26 cellular contexts compared by ENCODE assay signal in the genomic region with DNA sequence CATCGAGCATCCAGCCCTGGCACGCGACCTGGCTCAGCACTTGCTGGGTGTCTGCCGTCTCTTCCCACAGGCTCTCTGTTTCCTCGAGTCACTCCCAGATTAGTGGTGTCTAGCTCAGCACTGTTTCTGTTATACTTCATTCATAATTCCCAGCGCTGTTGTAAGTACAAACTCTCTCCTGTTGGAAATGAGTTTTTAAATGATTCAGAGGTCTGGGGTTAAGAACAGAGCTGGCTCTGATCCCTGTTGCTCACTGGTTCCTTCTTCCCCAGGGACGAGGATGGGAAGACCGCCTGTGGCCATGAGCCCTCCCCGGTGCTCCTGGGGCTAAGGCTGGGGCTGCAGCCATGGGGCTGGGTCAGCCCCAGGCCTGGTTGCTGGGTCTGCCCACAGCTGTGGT. TPM values are rescaled to one million over a fixed set of nuclear protein-coding genes. Genes with fewer than 3 reads are reported as not detected.
A peak's percentile ranks its signal among the peaks of the same experiment; 100 is the strongest.
DNase-seq lines count a peak whose midpoint lies in the region; ATAC-seq and TF ChIP-seq lines count a peak whose summit lies in the region.
"Had no signal": no experiment of that assay in that cellular context is flagged by ENCODE, and none has a peak within 500 bp of the region (broad histone marks: within the 10 kb centered on the region; RNA-seq: fewer than 3 reads in every experiment).

No MANE protein-coding gene starts in this region.

- H3K79me1 ChIP-seq in neuronal stem cell (ENCODE audit: low read depth, low read length), result peaks cover 2% of the 10 kb centered on the region

- TF ChIP-seq CTCF in left ventricle myocardium inferior (IDR thresholded peaks at IDR 0.05; ENCODE audit: borderline replicate concordance) (no peak), fibroblast of mammary gland (conservative IDR thresholded peaks at IDR 0.05; ENCODE audit: control insufficient read depth, insufficient read depth, low read depth, low read length) (no peak), upper lobe of left lung (IDR thresholded peaks at IDR 0.05) (no peak)

- H3K4me1 ChIP-seq in left ventricle myocardium inferior, result peaks cover 7% of the 10 kb centered on the region
- peaks cover 0 to under 1% of the 10 kb centered on the region in 2 donors for H3K4me1 ChIP-seq in neuronal stem cell (ENCODE audit: control insufficient read depth in 2 of 2, insufficient read depth in 1 of 2, low read depth in 1 of 2, low read length in 2 of 2)
- H3K4me1 ChIP-seq in upper lobe of left lung, result peaks cover 0 to 20% (median 15%) of the 10 kb centered on the region in 4 donors
- H3K4me1 ChIP-seq: SJSA1, tibial artery had no signal

- H3K27ac Mint-ChIP-seq in activated CD4-positive, alpha-beta T cell treated with anti-CD3 and anti-CD28 coated beads, Interleukin-2, amount 10 ng/mL, durations not matched to agents 24 days and 14 days, result no peak overlapping the region
- H3K27ac Mint-ChIP-seq: activated naive CD8-positive, alpha-beta T cell; stimulated activated naive B cell treated with anti-CD40 and anti-IgM and Interleukin-4, amounts not matched to agents 10 μg/mL and 1 μg/mL and 100 μg/mL, for 72 hours had no signal

- TF ChIP-seq POLR2A in upper lobe of left lung (IDR thresholded peaks at IDR 0.05) (no peak), GM18505 (IDR thresholded peaks at IDR 0.05; ENCODE audit: borderline replicate concordance, extremely low read depth, insufficient read depth, insufficient read length) (no peak)

- no peak overlapping the region for H3K18ac ChIP-seq in neuronal stem cell (ENCODE audit: low read length)

- H3K27ac ChIP-seq in left ventricle myocardium inferior (replicated peaks) (no peak overlapping the region), neuronal stem cell (replicated peaks; ENCODE audit: low read length) (no peak overlapping the region), upper lobe of left lung (peak overlapping the region; percentile 64 to 83 (median 78))
- H3K27ac ChIP-seq: BLaER1, SJSA1, tibial artery, VCaP had no signal

- intact Hi-C loops in Right ventricle myocardium superior (cut with DNase I) (no loop called here), left ventricle myocardium inferior (cut with micrococcal nuclease) (no loop called here)
- intact Hi-C loops in activated CD4-positive, alpha-beta T cell treated with anti-CD3 and anti-CD28 coated beads, Interleukin-2, amount 10 ng/mL, durations not matched to agents 24 days and 14 days (cut with micrococcal nuclease), result no loop called here

- no peak overlapping the region for H4K91ac ChIP-seq in neuronal stem cell (ENCODE audit: low read depth, low read length, poor library complexity)

- no peak overlapping the region for H2BK15ac ChIP-seq in neuronal stem cell (ENCODE audit: low read length)

- no peak overlapping the region for H2BK120ac ChIP-seq in neuronal stem cell (ENCODE audit: low read depth, low read length)

- peaks cover 7% of the 10 kb centered on the region for H3K36me3 Mint-ChIP-seq in activated CD4-positive, alpha-beta T cell treated with anti-CD3 and anti-CD28 coated beads, Interleukin-2, amount 10 ng/mL, durations not matched to agents 24 days and 14 days (ENCODE audit: low read depth)
- H3K36me3 Mint-ChIP-seq: activated CD8-positive, alpha-beta memory T cell treated with anti-CD3 and anti-CD28 coated beads, Interleukin-2, amount 10 ng/mL, durations not matched to agents 7 days and 5 days; activated naive CD8-positive, alpha-beta T cell had no signal

- no peak overlapping the region for H3K9ac ChIP-seq in neuronal stem cell (ENCODE audit: low read depth, low read length, poor library complexity)
- H3K9ac ChIP-seq: BLaER1 had no signal

- peak overlapping the region; percentile 56 for H2AK5ac ChIP-seq in neuronal stem cell (ENCODE audit: low read depth, low read length)

- H3K4me3 ChIP-seq in left ventricle myocardium inferior (no peak overlapping the region), fibroblast of mammary gland (ENCODE audit: control insufficient read depth, low read depth, low read length) (no peak overlapping the region), neuronal stem cell (ENCODE audit: low read length in 2 of 2) (no peak overlapping the region), upper lobe of left lung (no peak overlapping the region)
- H3K4me3 ChIP-seq: BLaER1, SJSA1, tibial artery had no signal

- no peaks in the 10 kb centered on the region for H3K27me3 Mint-ChIP-seq in activated CD4-positive, alpha-beta T cell treated with anti-CD3 and anti-CD28 coated beads, Interleukin-2, amount 10 ng/mL, durations not matched to agents 24 days and 14 days
- H3K27me3 Mint-ChIP-seq: activated CD4-positive, alpha-beta T cell treated with anti-CD3 and anti-CD28 coated beads, Interleukin-2, amount 10 ng/mL, durations not matched to agents 7 days and 5 days; activated CD8-positive, alpha-beta memory T cell treated with anti-CD3 and anti-CD28 coated beads, Interleukin-2, amount 10 ng/mL, durations not matched to agents 7 days and 5 days; activated naive CD8-positive, alpha-beta T cell; stimulated activated naive B cell treated with anti-CD40 and anti-IgM and Interleukin-4, amounts not matched to agents 10 μg/mL and 1 μg/mL and 100 μg/mL, for 72 hours; T-helper 17 cell had no signal

- H3K9me3 Mint-ChIP-seq in activated CD4-positive, alpha-beta T cell treated with anti-CD3 and anti-CD28 coated beads, Interleukin-2, amount 10 ng/mL, durations not matched to agents 24 days and 14 days, result no peaks in the 10 kb centered on the region
- H3K9me3 Mint-ChIP-seq: activated CD4-positive, alpha-beta T cell treated with anti-CD3 and anti-CD28 coated beads, Interleukin-2, amount 10 ng/mL, durations not matched to agents 7 days and 5 days; naive thymus-derived CD8-positive, alpha-beta T cell; stimulated activated naive B cell treated with anti-CD40 and anti-IgM and Interleukin-4, amounts not matched to agents 10 μg/mL and 1 μg/mL and 100 μg/mL, for 72 hours had no signal

- WGBS in neuronal stem cell (ENCODE audit: extremely low coverage in 2 of 2, insufficient read length in 2 of 2, insufficient replicate concordance in 1 of 2), 2 donors, result no CpG with 5 or more reads among the region's 9 CpGs
- 86 to 90% methylated on average over 9 of the region's 9 CpGs for WGBS in upper lobe of left lung, 2 donors

- ATAC-seq in Right ventricle myocardium superior (ENCODE audit: poor library complexity), result peak; percentile 51
- peak; percentile 9 to 63 for ATAC-seq in upper lobe of left lung (ENCODE audit: low FRiP score in 2 of 2)
- no peak for ATAC-seq in GM18505 (IDR thresholded peaks at IDR 0.05; ENCODE audit: unreplicated experiment)
- ATAC-seq: activated CD8-positive, alpha-beta memory T cell treated with anti-CD3 and anti-CD28 coated beads, Interleukin-2, amount 10 ng/mL, durations not matched to agents 7 days and 5 days; naive thymus-derived CD8-positive, alpha-beta T cell; Panc1; stimulated activated naive B cell treated with anti-CD40 and anti-IgM and Interleukin-4, amounts not matched to agents 10 μg/mL and 1 μg/mL and 100 μg/mL, for 72 hours; T-helper 17 cell had no signal

- no peak for TF ChIP-seq EP300 in upper lobe of left lung (IDR thresholded peaks at IDR 0.05)

- H3K36me3 ChIP-seq in left ventricle myocardium inferior (no peaks in the 10 kb centered on the region), neuronal stem cell (replicated peaks in 1 of 2; ENCODE audit: control insufficient read depth in 2 of 2, insufficient read depth in 2 of 2, low read length in 2 of 2) (peaks cover 0 to 22% of the 10 kb centered on the region in 2 donors), upper lobe of left lung (peaks cover 0 to 15% (median under 1%) of the 10 kb centered on the region in 4 donors)
- H3K36me3 ChIP-seq: SJSA1, tibial artery had no signal

- H3K4me2 ChIP-seq in neuronal stem cell (ENCODE audit: insufficient read depth, low read length, poor library complexity, severe bottlenecking), result no peak overlapping the region
- H3K4me2 ChIP-seq: BLaER1 had no signal

- DNase-seq in Right ventricle myocardium superior (no peak), left ventricle myocardium inferior (no peak), fibroblast of mammary gland (ENCODE audit: low read depth) (peak; percentile 93), neuronal stem cell (ENCODE audit: low spot score) (no peak), upper lobe of left lung (no peak), medulla oblongata (ENCODE audit: extremely low spot score) (no peak)
- DNase-seq in activated CD4-positive, alpha-beta T cell treated with anti-CD3 and anti-CD28 coated beads, Interleukin-2, amount 10 ng/mL, durations not matched to agents 24 days and 14 days, result no peak
- DNase-seq: activated CD4-positive, alpha-beta T cell treated with anti-CD3 and anti-CD28 coated beads, Interleukin-2, amount 10 ng/mL, durations not matched to agents 7 days and 5 days; activated CD8-positive, alpha-beta memory T cell treated with anti-CD3 and anti-CD28 coated beads, Interleukin-2, amount 10 ng/mL, durations not matched to agents 7 days and 5 days; effector CD4-positive, alpha-beta T cell; kidney glomerular epithelial cell; naive thymus-derived CD8-positive, alpha-beta T cell; NCI-H1436; NCI-H524; stimulated activated naive B cell treated with anti-CD40 and anti-IgM and Interleukin-4, amounts not matched to agents 10 μg/mL and 1 μg/mL and 100 μg/mL, for 72 hours; T-helper 17 cell; tibial artery had no signal

- peak overlapping the region; percentile 71 for H3K14ac ChIP-seq in neuronal stem cell (ENCODE audit: low read length)

- H3K4me3 Mint-ChIP-seq in activated CD4-positive, alpha-beta T cell treated with anti-CD3 and anti-CD28 coated beads, Interleukin-2, amount 10 ng/mL, durations not matched to agents 24 days and 14 days, result no peak overlapping the region
- H3K4me3 Mint-ChIP-seq: activated CD4-positive, alpha-beta T cell treated with anti-CD3 and anti-CD28 coated beads, Interleukin-2, amount 10 ng/mL, durations not matched to agents 7 days and 5 days; activated CD8-positive, alpha-beta memory T cell treated with anti-CD3 and anti-CD28 coated beads, Interleukin-2, amount 10 ng/mL, durations not matched to agents 7 days and 5 days; activated naive CD8-positive, alpha-beta T cell; naive thymus-derived CD8-positive, alpha-beta T cell; stimulated activated naive B cell treated with anti-CD40 and anti-IgM and Interleukin-4, amounts not matched to agents 10 μg/mL and 1 μg/mL and 100 μg/mL, for 72 hours; T-helper 17 cell had no signal

- H3K4me1 Mint-ChIP-seq in activated CD4-positive, alpha-beta T cell treated with anti-CD3 and anti-CD28 coated beads, Interleukin-2, amount 10 ng/mL, durations not matched to agents 24 days and 14 days, result peaks cover 17% of the 10 kb centered on the region

- no peak overlapping the region for H2AFZ ChIP-seq in neuronal stem cell (ENCODE audit: low read length)

- no peak overlapping the region for H2BK12ac ChIP-seq in neuronal stem cell (ENCODE audit: low read length)

- H3K4ac ChIP-seq in neuronal stem cell (ENCODE audit: low read length), result no peak overlapping the region

- H4K8ac ChIP-seq in neuronal stem cell (ENCODE audit: low read depth, low read length), result no peak overlapping the region

- H3K9me3 ChIP-seq in left ventricle myocardium inferior (replicated peaks) (no peaks in the 10 kb centered on the region), neuronal stem cell (replicated peaks in 1 of 2; ENCODE audit: control insufficient read depth in 2 of 2, insufficient read depth in 1 of 2, low read depth in 1 of 2, low read length in 2 of 2) (no peaks in the 10 kb centered on the region), upper lobe of left lung (no peaks in the 10 kb centered on the region)
- H3K9me3 ChIP-seq: BLaER1, SJSA1, tibial artery had no signal

- no peak overlapping the region for H2BK5ac ChIP-seq in neuronal stem cell (ENCODE audit: low read length)

- H3K27me3 ChIP-seq in left ventricle myocardium inferior (ENCODE audit: low read depth), result no peaks in the 10 kb centered on the region
- H3K27me3 ChIP-seq in neuronal stem cell (ENCODE audit: control insufficient read depth in 3 of 3, insufficient read depth in 3 of 3, low read depth in 1 of 3, low read length in 3 of 3), result no peaks in the 10 kb centered on the region
- no peaks in the 10 kb centered on the region for H3K27me3 ChIP-seq in upper lobe of left lung
- H3K27me3 ChIP-seq: BLaER1, SJSA1, tibial artery had no signal

- H3K23ac ChIP-seq in neuronal stem cell (ENCODE audit: low read depth, low read length, poor library complexity), result no peak overlapping the region

RNA-seq across cellular contexts. Expression of a gene that starts 17.3 kb away (rescaled TPM):
- total RNA-seq in Right ventricle myocardium superior (not detected), left ventricle myocardium inferior (not detected), upper lobe of left lung (10 to 100 TPM in 5 of 6 donors, 1 to 10 TPM in 1; 5.9 to 27.5 (median 15.1) TPM)
- polyA plus RNA-seq in neuronal stem cell (2013, experiment 1 of 2), result 0.10 TPM
- 0.18 TPM for polyA plus RNA-seq in neuronal stem cell (2013, experiment 2 of 2)
- 0.33 and 0.52 TPM in 2 replicates for total RNA-seq in activated CD4-positive, alpha-beta T cell treated with anti-CD3 and anti-CD28 coated beads, Interleukin-2, amount 10 ng/mL, durations not matched to agents 24 days and 14 days
- total RNA-seq: A172, cerebellum, SJSA1, skeletal muscle tissue had no signal

RNA-seq across cellular contexts. Expression of a gene that starts 33.8 kb away (rescaled TPM):
- 90.6 TPM for total RNA-seq in Right ventricle myocardium superior
- total RNA-seq in left ventricle myocardium inferior, result 103 TPM
- polyA plus RNA-seq in neuronal stem cell (2013, experiment 1 of 2), result 68.5 TPM
- 66.5 TPM for polyA plus RNA-seq in neuronal stem cell (2013, experiment 2 of 2)
- total RNA-seq in upper lobe of left lung, result 100 to 1,000 TPM in 2 of 6 donors, 10 to 100 TPM in 4; 54.5 to 126 (median 93.2) TPM
- 60.9 and 64.8 TPM in 2 replicates for total RNA-seq in activated CD4-positive, alpha-beta T cell treated with anti-CD3 and anti-CD28 coated beads, Interleukin-2, amount 10 ng/mL, durations not matched to agents 24 days and 14 days

RNA-seq across cellular contexts. Expression of a gene that starts 35.1 kb away (rescaled TPM):
- total RNA-seq in Right ventricle myocardium superior (7.6 TPM), left ventricle myocardium inferior (7.9 TPM), upper lobe of left lung (10 to 100 TPM in 5 of 6 donors, 1 to 10 TPM in 1; 4.1 to 15.7 (median 11.9) TPM)
- polyA plus RNA-seq in neuronal stem cell (2013, experiment 1 of 2), result 15.6 TPM
- polyA plus RNA-seq in neuronal stem cell (2013, experiment 2 of 2), result 15.2 TPM
- 8.4 and 9.9 TPM in 2 replicates for total RNA-seq in activated CD4-positive, alpha-beta T cell treated with anti-CD3 and anti-CD28 coated beads, Interleukin-2, amount 10 ng/mL, durations not matched to agents 24 days and 14 days

RNA-seq across cellular contexts. Expression of a gene that starts 36.3 kb away (rescaled TPM):
- total RNA-seq in Right ventricle myocardium superior (73.8 TPM), left ventricle myocardium inferior (72.3 TPM), upper lobe of left lung (10 to 100 TPM; 33.1 to 67.1 (median 46.5) TPM)
- polyA plus RNA-seq in neuronal stem cell (2013, experiment 1 of 2), result 114 TPM
- polyA plus RNA-seq in neuronal stem cell (2013, experiment 2 of 2), result 113 TPM
- 64.2 and 67.6 TPM in 2 replicates for total RNA-seq in activated CD4-positive, alpha-beta T cell treated with anti-CD3 and anti-CD28 coated beads, Interleukin-2, amount 10 ng/mL, durations not matched to agents 24 days and 14 days

RNA-seq across cellular contexts. Expression of a gene that starts 48.0 kb away (rescaled TPM):
- total RNA-seq in Right ventricle myocardium superior (9.4 TPM), left ventricle myocardium inferior (12.3 TPM), upper lobe of left lung (10 to 100 TPM; 18.5 to 70.2 (median 26.8) TPM)
- 4.7 TPM for polyA plus RNA-seq in neuronal stem cell (2013, experiment 1 of 2)
- 4.8 TPM for polyA plus RNA-seq in neuronal stem cell (2013, experiment 2 of 2)
- total RNA-seq in activated CD4-positive, alpha-beta T cell treated with anti-CD3 and anti-CD28 coated beads, Interleukin-2, amount 10 ng/mL, durations not matched to agents 24 days and 14 days, result 14.0 and 16.4 TPM in 2 replicates

Comparison
In these comparisons a context has a peak if more than half of its experiments do, and no peak if none do; other contexts are left out.
1. H3K27ac ChIP-seq: peak in upper lobe of left lung (4 of 4); none in left ventricle myocardium inferior (single experiment) and neuronal stem cell (single experiment).